2 cellular contexts compared by ENCODE assay signal in the genomic region with DNA sequence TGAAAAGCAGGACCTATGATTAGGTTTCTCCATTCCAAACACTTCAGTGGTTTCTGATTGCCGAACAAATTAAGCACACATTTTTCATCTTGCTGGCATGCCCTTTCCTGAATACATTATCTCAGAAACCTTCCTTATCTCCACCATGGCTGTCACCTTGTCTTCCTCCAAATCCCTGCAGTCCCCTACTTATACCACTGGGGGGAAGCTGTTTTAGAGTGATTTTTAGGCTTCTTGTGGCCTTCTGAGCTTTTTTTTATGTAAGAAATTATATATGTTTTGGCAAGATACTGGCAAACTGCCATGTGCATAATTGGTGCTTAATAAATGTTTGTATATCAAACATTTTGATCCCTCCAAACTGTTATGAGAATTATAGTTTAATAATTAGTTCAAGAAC.
TF ChIP-seq lines count a peak whose summit lies in the region.

No MANE protein-coding gene starts in this region.

TF ChIP-seq in SK-N-SH, 30 proteins besides CTCF, POLR2A, EP300 and RAD21 (continued from another document):
- TF ChIP-seq PBX3 (IDR thresholded peaks at IDR 0.05) (no peak), RFX5 (IDR thresholded peaks at IDR 0.05; ENCODE audit: low read length) (no peak), JUND (IDR thresholded peaks at IDR 0.05) (no peak), GATA2 (CRISPR knock-in tag; IDR thresholded peaks at IDR 0.05) (no peak), SMC3 (IDR thresholded peaks at IDR 0.05; ENCODE audit: low read depth, low read length) (no peak), FOXM1 (IDR thresholded peaks at IDR 0.05; ENCODE audit: low read depth) (no peak), MEF2A (IDR thresholded peaks at IDR 0.05; ENCODE audit: borderline replicate concordance, low read depth) (no peak), NRF1 (IDR thresholded peaks at IDR 0.05; ENCODE audit: low read depth, low read length) (no peak), YY1 (IDR thresholded peaks at IDR 0.05; ENCODE audit: low read depth) (no peak), GABPA (IDR thresholded peaks at IDR 0.05; ENCODE audit: low read depth) (no peak), FOSL2 (IDR thresholded peaks at IDR 0.05; ENCODE audit: borderline replicate concordance, low read depth) (no peak)
- TF ChIP-seq, protein P1, sequence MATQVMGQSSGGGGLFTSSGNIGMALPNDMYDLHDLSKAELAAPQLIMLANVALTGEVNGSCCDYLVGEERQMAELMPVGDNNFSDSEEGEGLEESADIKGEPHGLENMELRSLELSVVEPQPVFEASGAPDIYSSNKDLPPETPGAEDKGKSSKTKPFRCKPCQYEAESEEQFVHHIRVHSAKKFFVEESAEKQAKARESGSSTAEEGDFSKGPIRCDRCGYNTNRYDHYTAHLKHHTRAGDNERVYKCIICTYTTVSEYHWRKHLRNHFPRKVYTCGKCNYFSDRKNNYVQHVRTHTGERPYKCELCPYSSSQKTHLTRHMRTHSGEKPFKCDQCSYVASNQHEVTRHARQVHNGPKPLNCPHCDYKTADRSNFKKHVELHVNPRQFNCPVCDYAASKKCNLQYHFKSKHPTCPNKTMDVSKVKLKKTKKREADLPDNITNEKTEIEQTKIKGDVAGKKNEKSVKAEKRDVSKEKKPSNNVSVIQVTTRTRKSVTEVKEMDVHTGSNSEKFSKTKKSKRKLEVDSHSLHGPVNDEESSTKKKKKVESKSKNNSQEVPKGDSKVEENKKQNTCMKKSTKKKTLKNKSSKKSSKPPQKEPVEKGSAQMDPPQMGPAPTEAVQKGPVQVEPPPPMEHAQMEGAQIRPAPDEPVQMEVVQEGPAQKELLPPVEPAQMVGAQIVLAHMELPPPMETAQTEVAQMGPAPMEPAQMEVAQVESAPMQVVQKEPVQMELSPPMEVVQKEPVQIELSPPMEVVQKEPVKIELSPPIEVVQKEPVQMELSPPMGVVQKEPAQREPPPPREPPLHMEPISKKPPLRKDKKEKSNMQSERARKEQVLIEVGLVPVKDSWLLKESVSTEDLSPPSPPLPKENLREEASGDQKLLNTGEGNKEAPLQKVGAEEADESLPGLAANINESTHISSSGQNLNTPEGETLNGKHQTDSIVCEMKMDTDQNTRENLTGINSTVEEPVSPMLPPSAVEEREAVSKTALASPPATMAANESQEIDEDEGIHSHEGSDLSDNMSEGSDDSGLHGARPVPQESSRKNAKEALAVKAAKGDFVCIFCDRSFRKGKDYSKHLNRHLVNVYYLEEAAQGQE (IDR thresholded peaks at IDR 0.05; ENCODE audit: low read depth, low read length) = no peak

TF ChIP-seq in SK-N-SH treated with all-trans-retinoic acid at 6 μM for 48 hours, 23 proteins besides CTCF, POLR2A, EP300 and RAD21 (continued from another document):
- TF ChIP-seq, protein P2, sequence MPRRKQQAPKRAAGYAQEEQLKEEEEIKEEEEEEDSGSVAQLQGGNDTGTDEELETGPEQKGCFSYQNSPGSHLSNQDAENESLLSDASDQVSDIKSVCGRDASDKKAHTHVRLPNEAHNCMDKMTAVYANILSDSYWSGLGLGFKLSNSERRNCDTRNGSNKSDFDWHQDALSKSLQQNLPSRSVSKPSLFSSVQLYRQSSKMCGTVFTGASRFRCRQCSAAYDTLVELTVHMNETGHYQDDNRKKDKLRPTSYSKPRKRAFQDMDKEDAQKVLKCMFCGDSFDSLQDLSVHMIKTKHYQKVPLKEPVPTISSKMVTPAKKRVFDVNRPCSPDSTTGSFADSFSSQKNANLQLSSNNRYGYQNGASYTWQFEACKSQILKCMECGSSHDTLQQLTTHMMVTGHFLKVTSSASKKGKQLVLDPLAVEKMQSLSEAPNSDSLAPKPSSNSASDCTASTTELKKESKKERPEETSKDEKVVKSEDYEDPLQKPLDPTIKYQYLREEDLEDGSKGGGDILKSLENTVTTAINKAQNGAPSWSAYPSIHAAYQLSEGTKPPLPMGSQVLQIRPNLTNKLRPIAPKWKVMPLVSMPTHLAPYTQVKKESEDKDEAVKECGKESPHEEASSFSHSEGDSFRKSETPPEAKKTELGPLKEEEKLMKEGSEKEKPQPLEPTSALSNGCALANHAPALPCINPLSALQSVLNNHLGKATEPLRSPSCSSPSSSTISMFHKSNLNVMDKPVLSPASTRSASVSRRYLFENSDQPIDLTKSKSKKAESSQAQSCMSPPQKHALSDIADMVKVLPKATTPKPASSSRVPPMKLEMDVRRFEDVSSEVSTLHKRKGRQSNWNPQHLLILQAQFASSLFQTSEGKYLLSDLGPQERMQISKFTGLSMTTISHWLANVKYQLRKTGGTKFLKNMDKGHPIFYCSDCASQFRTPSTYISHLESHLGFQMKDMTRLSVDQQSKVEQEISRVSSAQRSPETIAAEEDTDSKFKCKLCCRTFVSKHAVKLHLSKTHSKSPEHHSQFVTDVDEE (CRISPR knock-in tag; IDR thresholded peaks at IDR 0.05) = no peak
- TF ChIP-seq OSR1 (CRISPR knock-in tag; IDR thresholded peaks at IDR 0.05) (no peak), RARB (CRISPR knock-in tag; IDR thresholded peaks at IDR 0.05) (no peak), ZNF565 (CRISPR knock-in tag; conservative IDR thresholded peaks at IDR 0.05; ENCODE audit: low read depth) (no peak), TCF4 (CRISPR knock-in tag; IDR thresholded peaks at IDR 0.05; ENCODE audit: borderline replicate concordance) (no peak), ZNF70 (CRISPR knock-in tag; IDR thresholded peaks at IDR 0.05) (no peak), SNAI2 (CRISPR knock-in tag; IDR thresholded peaks at IDR 0.05) (no peak), ZFP30 (CRISPR knock-in tag; IDR thresholded peaks at IDR 0.05) (no peak), PPARA (CRISPR knock-in tag; IDR thresholded peaks at IDR 0.05; ENCODE audit: borderline replicate concordance) (no peak), ZNF8 (CRISPR knock-in tag; IDR thresholded peaks at IDR 0.05) (no peak), BACH2 (CRISPR knock-in tag; IDR thresholded peaks at IDR 0.05; ENCODE audit: borderline replicate concordance) (no peak)
- TF ChIP-seq, protein P3, sequence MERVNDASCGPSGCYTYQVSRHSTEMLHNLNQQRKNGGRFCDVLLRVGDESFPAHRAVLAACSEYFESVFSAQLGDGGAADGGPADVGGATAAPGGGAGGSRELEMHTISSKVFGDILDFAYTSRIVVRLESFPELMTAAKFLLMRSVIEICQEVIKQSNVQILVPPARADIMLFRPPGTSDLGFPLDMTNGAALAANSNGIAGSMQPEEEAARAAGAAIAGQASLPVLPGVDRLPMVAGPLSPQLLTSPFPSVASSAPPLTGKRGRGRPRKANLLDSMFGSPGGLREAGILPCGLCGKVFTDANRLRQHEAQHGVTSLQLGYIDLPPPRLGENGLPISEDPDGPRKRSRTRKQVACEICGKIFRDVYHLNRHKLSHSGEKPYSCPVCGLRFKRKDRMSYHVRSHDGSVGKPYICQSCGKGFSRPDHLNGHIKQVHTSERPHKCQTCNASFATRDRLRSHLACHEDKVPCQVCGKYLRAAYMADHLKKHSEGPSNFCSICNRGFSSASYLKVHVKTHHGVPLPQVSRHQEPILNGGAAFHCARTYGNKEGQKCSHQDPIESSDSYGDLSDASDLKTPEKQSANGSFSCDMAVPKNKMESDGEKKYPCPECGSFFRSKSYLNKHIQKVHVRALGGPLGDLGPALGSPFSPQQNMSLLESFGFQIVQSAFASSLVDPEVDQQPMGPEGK (CRISPR knock-in tag; IDR thresholded peaks at IDR 0.05; ENCODE audit: borderline replicate concordance) = no peak
